In genomic region chr6:109947001-109947400, GRCh38 we compare ENCODE assay signal across 1 cellular context.
TF ChIP-seq lines count a peak whose summit lies in the region.

No MANE protein-coding gene starts in this region.

TF ChIP-seq in H1, 55 proteins besides CTCF, POLR2A, EP300 and RAD21 (continued from another document):
- no peak for TF ChIP-seq CHD7 (IDR thresholded peaks at IDR 0.05; ENCODE audit: insufficient replicate concordance, low read length)
- no peak for TF ChIP-seq CHD1 (IDR thresholded peaks at IDR 0.05; ENCODE audit: low read depth, low read length)
- TF ChIP-seq BRCA1 (IDR thresholded peaks at IDR 0.05; ENCODE audit: low read depth, low read length): no peak
- TF ChIP-seq MAFK (IDR thresholded peaks at IDR 0.05; ENCODE audit: low read depth, low read length): no peak
- TF ChIP-seq SP2 (IDR thresholded peaks at IDR 0.05; ENCODE audit: low read length): no peak
- no peak for TF ChIP-seq KDM1A (IDR thresholded peaks at IDR 0.05; ENCODE audit: borderline replicate concordance, low read length)
- no peak for TF ChIP-seq SAP30 (IDR thresholded peaks at IDR 0.05; ENCODE audit: insufficient read depth, insufficient replicate concordance, low read length)
- no peak for TF ChIP-seq KDM4A (IDR thresholded peaks at IDR 0.05; ENCODE audit: low read depth, low read length, severe bottlenecking)
